In the genomic region with DNA sequence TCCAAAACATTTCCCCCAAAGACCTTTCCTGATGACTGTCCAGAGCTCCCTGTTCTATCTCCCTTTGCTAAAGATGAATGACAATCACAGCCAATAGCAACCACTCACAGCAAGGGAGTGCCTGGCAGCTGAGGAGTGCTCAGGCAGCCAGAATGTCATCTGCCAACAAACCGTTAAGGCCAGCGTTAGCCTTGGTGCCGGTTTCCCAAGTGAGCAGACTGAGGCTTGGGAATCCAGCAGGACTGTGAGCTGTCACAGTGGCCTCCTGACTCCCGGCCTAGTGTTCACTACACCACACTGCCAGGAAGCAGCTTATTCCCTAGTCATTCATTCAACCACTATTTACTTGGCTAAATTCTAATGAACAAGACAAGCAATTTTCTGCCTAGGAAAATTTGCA, we compare ENCODE assay signal across 1 cellular context.
TF ChIP-seq lines count a peak whose summit lies in the region.

No MANE protein-coding gene starts in this region.

TF ChIP-seq in SK-N-SH treated with all-trans-retinoic acid at 6 μM for 48 hours, 23 proteins besides CTCF, POLR2A, EP300 and RAD21 (continued from another document):
- TF ChIP-seq, protein P1, sequence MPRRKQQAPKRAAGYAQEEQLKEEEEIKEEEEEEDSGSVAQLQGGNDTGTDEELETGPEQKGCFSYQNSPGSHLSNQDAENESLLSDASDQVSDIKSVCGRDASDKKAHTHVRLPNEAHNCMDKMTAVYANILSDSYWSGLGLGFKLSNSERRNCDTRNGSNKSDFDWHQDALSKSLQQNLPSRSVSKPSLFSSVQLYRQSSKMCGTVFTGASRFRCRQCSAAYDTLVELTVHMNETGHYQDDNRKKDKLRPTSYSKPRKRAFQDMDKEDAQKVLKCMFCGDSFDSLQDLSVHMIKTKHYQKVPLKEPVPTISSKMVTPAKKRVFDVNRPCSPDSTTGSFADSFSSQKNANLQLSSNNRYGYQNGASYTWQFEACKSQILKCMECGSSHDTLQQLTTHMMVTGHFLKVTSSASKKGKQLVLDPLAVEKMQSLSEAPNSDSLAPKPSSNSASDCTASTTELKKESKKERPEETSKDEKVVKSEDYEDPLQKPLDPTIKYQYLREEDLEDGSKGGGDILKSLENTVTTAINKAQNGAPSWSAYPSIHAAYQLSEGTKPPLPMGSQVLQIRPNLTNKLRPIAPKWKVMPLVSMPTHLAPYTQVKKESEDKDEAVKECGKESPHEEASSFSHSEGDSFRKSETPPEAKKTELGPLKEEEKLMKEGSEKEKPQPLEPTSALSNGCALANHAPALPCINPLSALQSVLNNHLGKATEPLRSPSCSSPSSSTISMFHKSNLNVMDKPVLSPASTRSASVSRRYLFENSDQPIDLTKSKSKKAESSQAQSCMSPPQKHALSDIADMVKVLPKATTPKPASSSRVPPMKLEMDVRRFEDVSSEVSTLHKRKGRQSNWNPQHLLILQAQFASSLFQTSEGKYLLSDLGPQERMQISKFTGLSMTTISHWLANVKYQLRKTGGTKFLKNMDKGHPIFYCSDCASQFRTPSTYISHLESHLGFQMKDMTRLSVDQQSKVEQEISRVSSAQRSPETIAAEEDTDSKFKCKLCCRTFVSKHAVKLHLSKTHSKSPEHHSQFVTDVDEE (CRISPR knock-in tag; IDR thresholded peaks at IDR 0.05): no peak
- no peak for TF ChIP-seq CSDC2 (CRISPR knock-in tag; IDR thresholded peaks at IDR 0.05)
TF ChIP-seq in SK-N-SH treated with all-trans-retinoic acid at 6 μM for 48 hours: peak in this region for 0.
